Comparison of ENCODE assay signal across 16 cellular contexts in the genomic region with DNA sequence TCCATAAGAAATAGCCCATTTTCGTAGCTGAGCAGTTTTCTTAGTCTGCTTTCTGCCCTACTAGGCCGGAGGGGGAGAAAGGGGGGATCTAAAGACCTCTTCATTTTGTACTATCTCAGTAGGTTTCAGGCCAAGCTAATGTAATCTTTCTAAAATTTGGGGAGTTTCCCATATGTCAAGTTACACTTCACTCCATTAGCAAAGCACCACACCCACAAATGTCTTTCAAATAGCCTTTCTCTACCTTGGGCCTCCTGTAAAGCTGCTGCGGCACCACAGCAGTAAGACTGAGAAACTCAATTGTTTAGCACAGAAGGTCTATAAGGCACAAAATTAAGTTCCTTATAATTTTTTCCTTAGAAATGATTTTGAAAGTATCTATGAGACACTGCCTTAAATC.
"Had no signal": no experiment of that assay in that cellular context is flagged by ENCODE, and none has a peak within 500 bp of the region (broad histone marks: within the 10 kb centered on the region; RNA-seq: fewer than 3 reads in every experiment).

No MANE protein-coding gene starts in this region.

- H3K36me3 ChIP-seq: lower lobe of right lung, spleen, uterus had no signal

- H3K27me3 ChIP-seq: hepatocyte, spleen, uterus had no signal

- H3K9me3 Mint-ChIP-seq: activated naive CD8-positive, alpha-beta T cell treated with anti-CD3 and anti-CD28 coated beads for 36 hours; activated T-helper 1 cell treated with anti-CD3 and anti-CD28 coated beads, Interleukin-12 subunit alpha, Interleukin-12 subunit beta, Interleukin-2, Interleukin-4 antibody, amounts not matched to agents 30 ng/mL and 10 ng/mL and 1 ng/mL, durations not matched to agents 14 hours and 24 hours and 36 hours; dendritic cell treated with granulocyte-macrophage colony-stimulating factor and Interleukin-4, amounts not matched to agents 40 ng/mL and 50 ng/mL, for 4 days; nephron; T-cell had no signal

- H3K36me3 Mint-ChIP-seq: activated naive CD8-positive, alpha-beta T cell treated with anti-CD3 and anti-CD28 coated beads for 36 hours; T-cell had no signal

- H3K27ac Mint-ChIP-seq: activated naive CD8-positive, alpha-beta T cell treated with anti-CD3 and anti-CD28 coated beads for 36 hours; activated T-helper 1 cell treated with anti-CD3 and anti-CD28 coated beads, Interleukin-12 subunit alpha, Interleukin-12 subunit beta, Interleukin-2, Interleukin-4 antibody, amounts not matched to agents 30 ng/mL and 10 ng/mL and 1 ng/mL, durations not matched to agents 14 hours and 24 hours and 36 hours; dendritic cell treated with granulocyte-macrophage colony-stimulating factor and Interleukin-4, amounts not matched to agents 40 ng/mL and 50 ng/mL, for 4 days; nephron; T-cell had no signal

- H3K9me3 ChIP-seq: lower lobe of right lung, spleen, uterus had no signal

- H3K4me3 Mint-ChIP-seq: activated naive CD8-positive, alpha-beta T cell treated with anti-CD3 and anti-CD28 coated beads for 36 hours; activated T-helper 1 cell treated with anti-CD3 and anti-CD28 coated beads, Interleukin-12 subunit alpha, Interleukin-12 subunit beta, Interleukin-2, Interleukin-4 antibody, amounts not matched to agents 30 ng/mL and 10 ng/mL and 1 ng/mL, durations not matched to agents 14 hours and 24 hours and 36 hours; dendritic cell treated with granulocyte-macrophage colony-stimulating factor and Interleukin-4, amounts not matched to agents 40 ng/mL and 50 ng/mL, for 4 days; nephron; T-cell had no signal

- H3K27ac ChIP-seq: hepatocyte, lower lobe of right lung, spleen, uterus had no signal

- H3K4me1 ChIP-seq: lower lobe of right lung, uterus had no signal

- H3K4me3 ChIP-seq: hepatocyte, lower lobe of right lung, spleen, uterus had no signal

- ATAC-seq: lower lobe of right lung, T-cell had no signal

- H3K27me3 Mint-ChIP-seq: activated naive CD8-positive, alpha-beta T cell treated with anti-CD3 and anti-CD28 coated beads for 36 hours; dendritic cell treated with granulocyte-macrophage colony-stimulating factor and Interleukin-4, amounts not matched to agents 40 ng/mL and 50 ng/mL, for 4 days had no signal

- DNase-seq: activated CD4-positive, CD25-positive, alpha-beta regulatory T cell treated with anti-CD3 and anti-CD28 coated beads, Interleukin-2, amount 50 U/mL, for 72 hours; activated naive CD8-positive, alpha-beta T cell treated with anti-CD3 and anti-CD28 coated beads for 36 hours; amniotic stem cell; effector CD8-positive, alpha-beta T cell; islet precursor cell; lower lobe of right lung; nucleus accumbens; retina; spleen; stimulated activated naive CD4-positive, alpha-beta T cell; T-cell; uterus had no signal
